ENCODE assay signal across 15 cellular contexts in the genomic region with DNA sequence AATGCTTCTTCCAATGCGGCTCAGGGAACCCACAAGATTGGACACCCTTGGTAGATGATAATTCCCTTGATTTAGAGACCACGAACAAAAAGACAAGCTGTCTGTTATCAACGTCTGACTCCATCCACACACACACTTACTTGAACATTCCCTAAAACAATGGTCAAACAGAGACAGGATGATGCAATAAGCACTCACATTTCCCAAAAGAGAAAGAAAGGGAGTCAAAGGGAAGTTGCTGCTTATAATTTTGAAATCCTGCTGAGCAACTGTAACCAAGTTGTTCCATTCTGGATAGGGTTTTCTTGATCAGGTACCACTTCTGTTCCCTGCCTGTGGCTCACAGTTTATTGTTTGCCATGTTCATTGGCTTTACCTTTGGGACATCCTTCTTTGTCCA.
DNase-seq lines count a peak whose midpoint lies in the region; ATAC-seq and TF ChIP-seq lines count a peak whose summit lies in the region.
"Had no signal": no experiment of that assay in that cellular context is flagged by ENCODE, and none has a peak within 500 bp of the region (broad histone marks: within the 10 kb centered on the region; RNA-seq: fewer than 3 reads in every experiment).

No MANE protein-coding gene starts in this region.

- no peak overlapping the region for H3K4me2 ChIP-seq in smooth muscle cell
- H3K4me2 ChIP-seq: BLaER1 had no signal

- H4K20me1 ChIP-seq in smooth muscle cell (ENCODE audit: low read depth): no peaks in the 10 kb centered on the region
- H4K20me1 ChIP-seq: BLaER1 had no signal

- intact Hi-C loops in Right ventricle myocardium inferior (cut with DNase I): no loop called here
- intact Hi-C loops in heart left ventricle (cut with DNase I): no loop called here

- H3K27me3 ChIP-seq in heart left ventricle (no peaks in the 10 kb centered on the region), smooth muscle cell (ENCODE audit: low read depth) (no peaks in the 10 kb centered on the region)
- H3K27me3 ChIP-seq: BLaER1 had no signal

- H3K27ac ChIP-seq in heart left ventricle: no peak overlapping the region
- no peak overlapping the region for H3K27ac ChIP-seq in smooth muscle cell (ENCODE audit: low read depth)
- H3K27ac ChIP-seq: BLaER1 had no signal

- H3K4me1 ChIP-seq in heart left ventricle: no peaks in the 10 kb centered on the region
- H3K4me1 ChIP-seq in smooth muscle cell (ENCODE audit: low read depth): no peaks in the 10 kb centered on the region
- H3K4me1 ChIP-seq: BLaER1 had no signal

- no peaks in the 10 kb centered on the region for H3F3A ChIP-seq in smooth muscle cell (ENCODE audit: low read depth)

- TF ChIP-seq CTCF in heart left ventricle (IDR thresholded peaks at IDR 0.05) (no peak), epithelial cell of esophagus (IDR thresholded peaks at IDR 0.05; ENCODE audit: insufficient read depth, low read depth, low read length, missing control alignments) (no peak), smooth muscle cell (IDR thresholded peaks at IDR 0.05; ENCODE audit: borderline replicate concordance, insufficient read depth, poor library complexity, severe bottlenecking) (no peak)

- no peaks in the 10 kb centered on the region for H3K79me2 ChIP-seq in smooth muscle cell (ENCODE audit: low read depth)

- no peaks in the 10 kb centered on the region for H3K36me3 ChIP-seq in heart left ventricle
- no peaks in the 10 kb centered on the region for H3K36me3 ChIP-seq in smooth muscle cell (ENCODE audit: low read depth)
- H3K36me3 ChIP-seq: BLaER1 had no signal

- WGBS in heart left ventricle, 4 donors: 49 to 71% (median 62%) methylated on average over 3 of the region's 3 CpGs
- 55% methylated on average over 3 of the region's 3 CpGs for WGBS in smooth muscle cell (ENCODE audit: low lambda C conversion rate)

- ATAC-seq in Right ventricle myocardium inferior (peak; percentile 67), heart left ventricle (no peak)

- H3K9ac ChIP-seq in smooth muscle cell (ENCODE audit: low read depth): no peak overlapping the region
- H3K9ac ChIP-seq: BLaER1 had no signal

- H2AFZ ChIP-seq in smooth muscle cell (ENCODE audit: low read depth): peak overlapping the region; percentile 5

- H3K4me3 ChIP-seq in heart left ventricle: no peak overlapping the region
- no peak overlapping the region for H3K4me3 ChIP-seq in epithelial cell of esophagus (ENCODE audit: low read length)
- no peak overlapping the region for H3K4me3 ChIP-seq in smooth muscle cell
- H3K4me3 ChIP-seq: BLaER1 had no signal

- no peaks in the 10 kb centered on the region for H3K9me3 ChIP-seq in heart left ventricle
- no peaks in the 10 kb centered on the region for H3K9me3 ChIP-seq in smooth muscle cell (replicated peaks; ENCODE audit: low read depth)
- H3K9me3 ChIP-seq: BLaER1 had no signal

- DNase-seq in Right ventricle myocardium inferior (ENCODE audit: missing footprints) (no peak), heart left ventricle (no peak), OCI-M1 (lab: John Stamatoyannopoulos, UW) (peak; percentile 13), epithelial cell of esophagus (ENCODE audit: low read depth) (peak; percentile 24), smooth muscle cell (lab: John Stamatoyannopoulos, UW; ENCODE audit: unreplicated experiment) (no peak), NOMO-1 treated with dmso at 0.1 percent for 144 hours (lab: John Stamatoyannopoulos, UW; ENCODE audit: unreplicated experiment) (no peak), SHP77 (lab: John Stamatoyannopoulos, UW) (no peak)
- DNase-seq: 8988T; AML-193; CD4-positive, CD25-positive, alpha-beta regulatory T cell; DMS53; GF-D8; H9; IMR-90 had no signal

- TF ChIP-seq POLR2A in heart left ventricle (IDR thresholded peaks at IDR 0.05): no peak

Comparison
In these comparisons a context has a peak if more than half of its experiments do, and no peak if none do; other contexts are left out.
1. DNase-seq: peak in OCI-M1 (single experiment) and epithelial cell of esophagus (single experiment); none in Right ventricle myocardium inferior (single experiment), heart left ventricle (0 of 5), smooth muscle cell (single experiment), NOMO-1 treated with dmso at 0.1 percent for 144 hours (single experiment) and SHP77 (0 of 2).